ENCODE assay signal across 1 cellular context in the genomic region with DNA sequence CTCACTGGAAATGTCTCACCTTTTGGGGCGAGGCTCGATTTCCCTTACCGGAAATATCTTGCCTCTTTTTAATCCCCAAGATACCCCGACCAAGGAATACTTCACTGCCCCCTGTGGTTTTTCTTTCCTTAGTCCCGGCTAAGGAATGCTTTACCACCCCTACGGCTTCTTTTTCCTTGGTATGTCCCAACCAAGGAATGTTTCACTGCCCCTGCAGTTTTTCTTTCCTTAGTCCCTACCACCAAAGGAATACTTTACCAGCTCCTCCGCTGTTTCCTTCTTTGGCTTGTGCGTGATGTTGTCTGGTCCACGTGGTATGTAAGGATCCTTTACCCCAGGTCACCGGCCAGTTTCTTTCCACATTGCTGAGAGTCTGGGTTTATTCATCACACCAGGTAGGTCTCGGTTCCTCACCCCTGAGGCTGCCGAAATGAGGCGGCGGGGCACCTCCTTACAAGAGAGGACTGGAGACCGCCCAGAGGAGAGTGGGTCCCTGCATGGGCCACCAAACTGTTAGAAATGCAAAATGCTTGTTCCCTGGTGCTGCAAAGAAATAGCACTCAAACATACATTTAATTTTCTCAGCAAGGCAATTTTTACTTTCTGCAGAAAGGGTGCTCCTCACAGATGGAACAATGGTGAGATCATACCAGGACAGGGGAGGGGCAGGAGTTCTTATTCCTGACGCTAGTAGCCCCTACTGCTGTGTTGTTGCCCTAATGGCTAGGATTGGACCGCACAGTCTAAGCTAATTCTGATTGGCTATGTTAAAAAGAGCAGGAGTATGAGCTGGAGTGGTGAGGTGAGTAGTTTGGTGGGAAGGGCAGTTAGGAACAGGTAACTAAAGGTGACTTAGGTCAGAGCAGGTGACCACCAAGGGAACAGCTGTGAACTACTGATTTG.
TF ChIP-seq lines count a peak whose summit lies in the region.

No MANE protein-coding gene starts in this region.

TF ChIP-seq in HCT116, 20 proteins besides CTCF, POLR2A, EP300 and RAD21:
- no peak for TF ChIP-seq YY1 (IDR thresholded peaks at IDR 0.05; ENCODE audit: extremely low read depth, insufficient replicate concordance, low read depth, low read length)
- TF ChIP-seq ELF1 (IDR thresholded peaks at IDR 0.05; ENCODE audit: borderline replicate concordance, low read depth) = no peak
- TF ChIP-seq POLR2AphosphoS5 (IDR thresholded peaks at IDR 0.05; ENCODE audit: low read depth, low read length) = no peak
- no peak for TF ChIP-seq ZNF274 (IDR thresholded peaks at IDR 0.05; ENCODE audit: low read depth, low read length)
- no peak for TF ChIP-seq EZH2phosphoT487 (IDR thresholded peaks at IDR 0.05; ENCODE audit: borderline replicate concordance)
- TF ChIP-seq SRF (IDR thresholded peaks at IDR 0.05; ENCODE audit: low read depth) = no peak
- TF ChIP-seq EGR1 (IDR thresholded peaks at IDR 0.05; ENCODE audit: low read depth) = no peak
- TF ChIP-seq CBX3 (IDR thresholded peaks at IDR 0.05; ENCODE audit: low read depth) = peak; percentile 92; the same call in 1 of the 2 replicates
